Comparison of ENCODE assay signal across 1 cellular context in the genomic region with DNA sequence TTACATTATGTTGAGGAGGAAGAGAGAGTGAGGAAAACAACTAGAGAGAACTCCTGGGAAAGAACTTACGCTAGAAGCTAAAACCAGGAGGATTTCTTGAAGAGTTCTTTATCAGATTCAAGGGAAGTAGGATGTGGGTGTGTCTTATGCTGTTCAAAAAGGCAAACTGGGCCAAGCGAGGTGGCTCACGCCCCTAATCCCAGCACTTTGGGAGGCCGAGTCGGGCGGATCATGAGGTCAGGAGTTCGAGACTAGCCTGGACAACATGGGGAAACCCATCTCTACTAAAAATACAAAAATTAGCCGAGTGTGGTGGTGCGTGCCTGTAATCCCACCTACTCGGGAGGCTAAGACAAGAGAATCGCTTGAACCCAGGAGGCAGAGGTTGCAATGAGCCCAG.
A peak's percentile ranks its signal among the peaks of the same experiment; 100 is the strongest.
TF ChIP-seq lines count a peak whose summit lies in the region.

No MANE protein-coding gene starts in this region.

TF ChIP-seq in K562, 482 proteins besides CTCF, POLR2A, EP300 and RAD21:
- TF ChIP-seq, protein P1, sequence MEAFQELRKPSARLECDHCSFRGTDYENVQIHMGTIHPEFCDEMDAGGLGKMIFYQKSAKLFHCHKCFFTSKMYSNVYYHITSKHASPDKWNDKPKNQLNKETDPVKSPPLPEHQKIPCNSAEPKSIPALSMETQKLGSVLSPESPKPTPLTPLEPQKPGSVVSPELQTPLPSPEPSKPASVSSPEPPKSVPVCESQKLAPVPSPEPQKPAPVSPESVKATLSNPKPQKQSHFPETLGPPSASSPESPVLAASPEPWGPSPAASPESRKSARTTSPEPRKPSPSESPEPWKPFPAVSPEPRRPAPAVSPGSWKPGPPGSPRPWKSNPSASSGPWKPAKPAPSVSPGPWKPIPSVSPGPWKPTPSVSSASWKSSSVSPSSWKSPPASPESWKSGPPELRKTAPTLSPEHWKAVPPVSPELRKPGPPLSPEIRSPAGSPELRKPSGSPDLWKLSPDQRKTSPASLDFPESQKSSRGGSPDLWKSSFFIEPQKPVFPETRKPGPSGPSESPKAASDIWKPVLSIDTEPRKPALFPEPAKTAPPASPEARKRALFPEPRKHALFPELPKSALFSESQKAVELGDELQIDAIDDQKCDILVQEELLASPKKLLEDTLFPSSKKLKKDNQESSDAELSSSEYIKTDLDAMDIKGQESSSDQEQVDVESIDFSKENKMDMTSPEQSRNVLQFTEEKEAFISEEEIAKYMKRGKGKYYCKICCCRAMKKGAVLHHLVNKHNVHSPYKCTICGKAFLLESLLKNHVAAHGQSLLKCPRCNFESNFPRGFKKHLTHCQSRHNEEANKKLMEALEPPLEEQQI (IDR thresholded peaks at IDR 0.05), result peak; percentile 63; the same call in 1 of the 2 replicates
- no peak for TF ChIP-seq CEBPB (tag; IDR thresholded peaks at IDR 0.05)
- TF ChIP-seq YBX1 (IDR thresholded peaks at IDR 0.05), result no peak
- TF ChIP-seq THRAP3 (IDR thresholded peaks at IDR 0.05; ENCODE audit: borderline replicate concordance), result no peak
- 0 out of 2 replicates have a peak, but pooled peaks have one; percentile 24 for TF ChIP-seq HDAC2 (IDR thresholded peaks at IDR 0.05)
- no peak for TF ChIP-seq PCBP1 (IDR thresholded peaks at IDR 0.05; ENCODE audit: low read depth, low read length, poor library complexity, severe bottlenecking)
- 0 out of 2 replicates have a peak, but pooled peaks have one; percentile 50 for TF ChIP-seq BCOR (IDR thresholded peaks at IDR 0.05)
- peak; percentile 80 for TF ChIP-seq ADNP (tag; IDR thresholded peaks at IDR 0.05)
- TF ChIP-seq ZNF561 (CRISPR knock-in tag; conservative IDR thresholded peaks at IDR 0.05), result no peak
- peak; percentile 59; the same call in 1 of the 2 replicates for TF ChIP-seq MYBL2 (IDR thresholded peaks at IDR 0.05; ENCODE audit: low read depth)
- TF ChIP-seq MYBL2 (CRISPR knock-in tag; IDR thresholded peaks at IDR 0.05; ENCODE audit: borderline replicate concordance), result no peak
- peak; percentile 6 for TF ChIP-seq POLR3A (IDR thresholded peaks at IDR 0.05; ENCODE audit: borderline replicate concordance, extremely low read depth, insufficient read depth, insufficient read length)
- peak in 1 of 2 experiments; percentile 36; a peak in 1 of 4 replicates for TF ChIP-seq HDAC1 (IDR thresholded peaks at IDR 0.05)
- TF ChIP-seq NFIC (IDR thresholded peaks at IDR 0.05), result 0 out of 2 replicates have a peak, but pooled peaks have one; percentile 10
- TF ChIP-seq, protein P2, sequence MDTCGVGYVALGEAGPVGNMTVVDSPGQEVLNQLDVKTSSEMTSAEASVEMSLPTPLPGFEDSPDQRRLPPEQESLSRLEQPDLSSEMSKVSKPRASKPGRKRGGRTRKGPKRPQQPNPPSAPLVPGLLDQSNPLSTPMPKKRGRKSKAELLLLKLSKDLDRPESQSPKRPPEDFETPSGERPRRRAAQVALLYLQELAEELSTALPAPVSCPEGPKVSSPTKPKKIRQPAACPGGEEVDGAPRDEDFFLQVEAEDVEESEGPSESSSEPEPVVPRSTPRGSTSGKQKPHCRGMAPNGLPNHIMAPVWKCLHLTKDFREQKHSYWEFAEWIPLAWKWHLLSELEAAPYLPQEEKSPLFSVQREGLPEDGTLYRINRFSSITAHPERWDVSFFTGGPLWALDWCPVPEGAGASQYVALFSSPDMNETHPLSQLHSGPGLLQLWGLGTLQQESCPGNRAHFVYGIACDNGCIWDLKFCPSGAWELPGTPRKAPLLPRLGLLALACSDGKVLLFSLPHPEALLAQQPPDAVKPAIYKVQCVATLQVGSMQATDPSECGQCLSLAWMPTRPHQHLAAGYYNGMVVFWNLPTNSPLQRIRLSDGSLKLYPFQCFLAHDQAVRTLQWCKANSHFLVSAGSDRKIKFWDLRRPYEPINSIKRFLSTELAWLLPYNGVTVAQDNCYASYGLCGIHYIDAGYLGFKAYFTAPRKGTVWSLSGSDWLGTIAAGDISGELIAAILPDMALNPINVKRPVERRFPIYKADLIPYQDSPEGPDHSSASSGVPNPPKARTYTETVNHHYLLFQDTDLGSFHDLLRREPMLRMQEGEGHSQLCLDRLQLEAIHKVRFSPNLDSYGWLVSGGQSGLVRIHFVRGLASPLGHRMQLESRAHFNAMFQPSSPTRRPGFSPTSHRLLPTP (IDR thresholded peaks at IDR 0.05; ENCODE audit: borderline replicate concordance, extremely low read depth, insufficient read length), result peak; percentile 10
- TF ChIP-seq, protein P3, sequence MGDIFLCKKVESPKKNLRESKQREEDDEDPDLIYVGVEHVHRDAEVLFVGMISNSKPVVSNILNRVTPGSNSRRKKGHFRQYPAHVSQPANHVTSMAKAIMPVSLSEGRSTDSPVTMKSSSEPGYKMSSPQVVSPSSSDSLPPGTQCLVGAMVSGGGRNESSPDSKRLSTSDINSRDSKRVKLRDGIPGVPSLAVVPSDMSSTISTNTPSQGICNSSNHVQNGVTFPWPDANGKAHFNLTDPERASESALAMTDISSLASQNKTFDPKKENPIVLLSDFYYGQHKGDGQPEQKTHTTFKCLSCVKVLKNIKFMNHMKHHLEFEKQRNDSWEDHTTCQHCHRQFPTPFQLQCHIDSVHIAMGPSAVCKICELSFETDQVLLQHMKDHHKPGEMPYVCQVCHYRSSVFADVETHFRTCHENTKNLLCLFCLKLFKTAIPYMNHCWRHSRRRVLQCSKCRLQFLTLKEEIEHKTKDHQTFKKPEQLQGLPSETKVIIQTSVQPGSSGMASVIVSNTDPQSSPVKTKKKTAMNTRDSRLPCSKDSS (IDR thresholded peaks at IDR 0.05; ENCODE audit: low read depth, partially characterized antibody), result no peak
- TF ChIP-seq, protein P4, sequence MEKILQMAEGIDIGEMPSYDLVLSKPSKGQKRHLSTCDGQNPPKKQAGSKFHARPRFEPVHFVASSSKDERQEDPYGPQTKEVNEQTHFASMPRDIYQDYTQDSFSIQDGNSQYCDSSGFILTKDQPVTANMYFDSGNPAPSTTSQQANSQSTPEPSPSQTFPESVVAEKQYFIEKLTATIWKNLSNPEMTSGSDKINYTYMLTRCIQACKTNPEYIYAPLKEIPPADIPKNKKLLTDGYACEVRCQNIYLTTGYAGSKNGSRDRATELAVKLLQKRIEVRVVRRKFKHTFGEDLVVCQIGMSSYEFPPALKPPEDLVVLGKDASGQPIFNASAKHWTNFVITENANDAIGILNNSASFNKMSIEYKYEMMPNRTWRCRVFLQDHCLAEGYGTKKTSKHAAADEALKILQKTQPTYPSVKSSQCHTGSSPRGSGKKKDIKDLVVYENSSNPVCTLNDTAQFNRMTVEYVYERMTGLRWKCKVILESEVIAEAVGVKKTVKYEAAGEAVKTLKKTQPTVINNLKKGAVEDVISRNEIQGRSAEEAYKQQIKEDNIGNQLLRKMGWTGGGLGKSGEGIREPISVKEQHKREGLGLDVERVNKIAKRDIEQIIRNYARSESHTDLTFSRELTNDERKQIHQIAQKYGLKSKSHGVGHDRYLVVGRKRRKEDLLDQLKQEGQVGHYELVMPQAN (IDR thresholded peaks at IDR 0.05; ENCODE audit: borderline replicate concordance), result 0 out of 2 replicates have a peak, but pooled peaks have one; percentile 24
- no peak for TF ChIP-seq RCOR1 (IDR thresholded peaks at IDR 0.05; ENCODE audit: borderline replicate concordance in 1 of 2, low read depth in 2 of 2, low read length in 2 of 2)
- TF ChIP-seq CC2D1A (IDR thresholded peaks at IDR 0.05), result peak; percentile 62
- TF ChIP-seq, protein P5, sequence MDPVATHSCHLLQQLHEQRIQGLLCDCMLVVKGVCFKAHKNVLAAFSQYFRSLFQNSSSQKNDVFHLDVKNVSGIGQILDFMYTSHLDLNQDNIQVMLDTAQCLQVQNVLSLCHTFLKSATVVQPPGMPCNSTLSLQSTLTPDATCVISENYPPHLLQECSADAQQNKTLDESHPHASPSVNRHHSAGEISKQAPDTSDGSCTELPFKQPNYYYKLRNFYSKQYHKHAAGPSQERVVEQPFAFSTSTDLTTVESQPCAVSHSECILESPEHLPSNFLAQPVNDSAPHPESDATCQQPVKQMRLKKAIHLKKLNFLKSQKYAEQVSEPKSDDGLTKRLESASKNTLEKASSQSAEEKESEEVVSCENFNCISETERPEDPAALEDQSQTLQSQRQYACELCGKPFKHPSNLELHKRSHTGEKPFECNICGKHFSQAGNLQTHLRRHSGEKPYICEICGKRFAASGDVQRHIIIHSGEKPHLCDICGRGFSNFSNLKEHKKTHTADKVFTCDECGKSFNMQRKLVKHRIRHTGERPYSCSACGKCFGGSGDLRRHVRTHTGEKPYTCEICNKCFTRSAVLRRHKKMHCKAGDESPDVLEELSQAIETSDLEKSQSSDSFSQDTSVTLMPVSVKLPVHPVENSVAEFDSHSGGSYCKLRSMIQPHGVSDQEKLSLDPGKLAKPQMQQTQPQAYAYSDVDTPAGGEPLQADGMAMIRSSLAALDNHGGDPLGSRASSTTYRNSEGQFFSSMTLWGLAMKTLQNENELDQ (CRISPR knock-in tag; IDR thresholded peaks at IDR 0.05; ENCODE audit: borderline replicate concordance), result 0 out of 2 replicates have a peak, but pooled peaks have one; percentile 24
